ENCODE assay signal across 10 cellular contexts in the genomic region with DNA sequence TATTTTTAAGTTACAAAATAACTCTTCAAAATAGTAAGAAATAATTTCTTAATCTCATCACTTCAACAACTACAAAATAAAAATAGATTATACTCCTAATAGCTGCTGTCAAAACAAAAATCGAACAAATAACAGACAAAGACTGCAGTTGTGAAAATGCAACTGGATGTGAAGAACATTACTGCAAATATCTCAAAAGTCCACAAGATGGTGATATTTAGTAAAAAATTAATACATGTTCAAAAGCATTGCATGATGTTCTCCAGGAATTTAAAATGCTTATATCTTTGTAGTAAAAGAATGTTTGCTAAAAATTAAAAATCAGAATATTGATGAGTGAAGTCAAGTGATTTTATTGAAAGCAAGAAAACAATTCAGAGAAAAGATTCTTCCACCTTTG.
DNase-seq lines count a peak whose midpoint lies in the region; ATAC-seq and TF ChIP-seq lines count a peak whose summit lies in the region.
"Had no signal": no experiment of that assay in that cellular context is flagged by ENCODE, and none has a peak within 500 bp of the region (broad histone marks: within the 10 kb centered on the region; RNA-seq: fewer than 3 reads in every experiment).

No MANE protein-coding gene starts in this region.

- H3K27ac ChIP-seq in adrenal gland = no peak overlapping the region

- POLR2A ChIA-PET in AG04449 (lab: Yijun Ruan, JAX) = no interaction called here
- POLR2A ChIA-PET in HEK293T (lab: Yijun Ruan, JAX) = no interaction called here

- TF ChIP-seq CTCF in AG04449 (IDR thresholded peaks at IDR 0.05; ENCODE audit: insufficient read depth, low read length, missing control alignments) (no peak), adrenal gland (IDR thresholded peaks at IDR 0.05) (peak in 5 of 6 experiments; percentile 30 to 65 (median 45))

- 83 to 94% (median 88%) methylated on average over 1 of the region's 1 CpG for WGBS in adrenal gland, 4 donors

- intact Hi-C loops in adrenal gland (cut with DNase I) = no loop called here

- H3K27me3 ChIP-seq in adrenal gland = no peaks in the 10 kb centered on the region

- TF ChIP-seq POLR2A in adrenal gland (IDR thresholded peaks at IDR 0.05) = no peak

- peaks cover 0 to 5% (median 0%) of the 10 kb centered on the region in 3 donors for H3K9me3 ChIP-seq in adrenal gland (replicated peaks in 1 of 3)

- H3K36me3 ChIP-seq in adrenal gland (replicated peaks in 1 of 2) = no peaks in the 10 kb centered on the region

- DNase-seq in AG04449 (ENCODE audit: low read depth, low spot score) = peak; percentile 7
- DNase-seq in HEK293T (ENCODE audit: extremely low spot score) = peak; percentile 6
- DNase-seq in adrenal gland = no peak
- DNase-seq in left lobe of liver (ENCODE audit: low spot score) = no peak
- no peak for DNase-seq in stimulated activated CD4-positive, alpha-beta T cell treated with anti-CD3 and anti-CD28 coated beads, Interleukin-4, amount 100 ng/mL, for 24 hours
- DNase-seq: NCI-H774 had no signal

- H3K4me1 ChIP-seq in adrenal gland (replicated peaks in 1 of 2) = no peaks in the 10 kb centered on the region

- CTCF ChIA-PET in AG04449 (lab: Yijun Ruan, JAX) (interaction anchor here (1.0 to 1.4 kb wide), 4 partner anchors 9 to 1141 kb away, joined by 3 to 6 read pairs (median 4); no protein-coding TSS in a partner anchor), HEK293T (lab: Yijun Ruan, JAX) (no interaction called here)

- ATAC-seq in left lobe of liver (peak; percentile 60), GM18909 (IDR thresholded peaks at IDR 0.05; ENCODE audit: poor library complexity, unreplicated experiment) (no peak), HG03159 (IDR thresholded peaks at IDR 0.05; ENCODE audit: unreplicated experiment) (no peak), GM18861 (IDR thresholded peaks at IDR 0.05; ENCODE audit: unreplicated experiment) (no peak)
- ATAC-seq: sciatic nerve had no signal

- no peak overlapping the region for H3K4me3 ChIP-seq in AG04449 (ENCODE audit: low read depth, low read length)
- no peak overlapping the region for H3K4me3 ChIP-seq in adrenal gland

TF ChIP-seq in HEK293T, 16 proteins besides CTCF, POLR2A, EP300 and RAD21:
- no peak for TF ChIP-seq SP1 (IDR thresholded peaks at IDR 0.05)
TF ChIP-seq in HEK293T: peak in this region for 0.

Comparison
In these comparisons a context has a peak if more than half of its experiments do, and no peak if none do; other contexts are left out.
1. DNase-seq: peak in AG04449 (single experiment) and HEK293T (single experiment); none in adrenal gland (0 of 7), left lobe of liver (single experiment) and stimulated activated CD4-positive, alpha-beta T cell treated with anti-CD3 and anti-CD28 coated beads, Interleukin-4, amount 100 ng/mL, for 24 hours (single experiment).